In genomic region chr13:48400820-48401219, GRCh38 we compare ENCODE assay signal across 8 cellular contexts. TPM values are rescaled to one million over a fixed set of nuclear protein-coding genes. Genes with fewer than 3 reads are reported as not detected.
DNase-seq lines count a peak whose midpoint lies in the region; ATAC-seq, FAIRE-seq and TF ChIP-seq lines count a peak whose summit lies in the region.

No MANE protein-coding gene starts in this region.

- no peaks in the 10 kb centered on the region for H3K79me2 ChIP-seq in astrocyte (ENCODE audit: insufficient read depth, low read length)

- H3K9ac ChIP-seq in astrocyte (ENCODE audit: low read length) (no peak overlapping the region), liver (ENCODE audit: low read depth in 1 of 2, low read length in 2 of 2) (no peak overlapping the region)

- no peaks in the 10 kb centered on the region for H4K20me1 ChIP-seq in astrocyte (ENCODE audit: insufficient read depth, low read length)

- no peak overlapping the region for H3K27ac Mint-ChIP-seq in astrocyte (ENCODE audit: unreplicated experiment)

- DNase-seq in HPDE6-E6E7 (ENCODE audit: extremely low spot score): peak; percentile 5
- peak; percentile 71 for DNase-seq in astrocyte (ENCODE audit: low read depth)
- DNase-seq in aorta: no peak
- no peak for DNase-seq in DMS153 treated with DMSO at 0.1 percent for 48 hours (lab: John Stamatoyannopoulos, UW; ENCODE audit: unreplicated experiment)
- DNase-seq in NCI-H1105 (lab: John Stamatoyannopoulos, UW): no peak

- H3K4me1 Mint-ChIP-seq in astrocyte (ENCODE audit: low read depth, unreplicated experiment): peaks cover 24% of the 10 kb centered on the region

- peaks cover 5% of the 10 kb centered on the region for H3K36me3 Mint-ChIP-seq in astrocyte (ENCODE audit: low read depth, unreplicated experiment)

- H3K9me3 Mint-ChIP-seq in astrocyte (ENCODE audit: unreplicated experiment): peaks cover 3% of the 10 kb centered on the region

- no peak overlapping the region for H2AFZ ChIP-seq in astrocyte (ENCODE audit: low read depth, low read length)

- no peak for TF ChIP-seq CTCF in astrocyte (IDR thresholded peaks at IDR 0.05; ENCODE audit: insufficient read depth, low read depth, low read length)
- TF ChIP-seq CTCF in liver (IDR thresholded peaks at IDR 0.05; ENCODE audit: low read depth, low read length, missing input control): no peak

- H3K4me1 ChIP-seq in astrocyte (ENCODE audit: insufficient read depth, low read length) (peaks cover 10% of the 10 kb centered on the region), liver (ENCODE audit: control insufficient read depth in 4 of 4, insufficient read depth in 4 of 4, low read length in 3 of 4) (no peaks in the 10 kb centered on the region), aorta (ENCODE audit: control insufficient read depth in 1 of 2, insufficient read depth in 2 of 2, low read length in 2 of 2) (peaks cover 2 to 3% of the 10 kb centered on the region in 2 donors)

- 40% methylated on average over 1 of the region's 1 CpG for WGBS in liver
- WGBS in aorta, 2 donors: 1 to 3% methylated on average over 1 of the region's 1 CpG

- H3K4me3 ChIP-seq in astrocyte (ENCODE audit: insufficient read depth, low read depth, low read length): no peak overlapping the region
- H3K4me3 ChIP-seq in liver (ENCODE audit: low read depth in 1 of 3, low read length in 3 of 3): no peak overlapping the region
- no peak overlapping the region for H3K4me3 ChIP-seq in aorta (ENCODE audit: low read length in 2 of 2)

- H3K36me3 ChIP-seq in astrocyte (ENCODE audit: insufficient read depth, low read length) (no peaks in the 10 kb centered on the region), liver (ENCODE audit: control insufficient read depth in 4 of 4, insufficient read depth in 3 of 4, low read depth in 1 of 4, low read length in 3 of 4) (no peaks in the 10 kb centered on the region), aorta (ENCODE audit: control insufficient read depth in 1 of 2, insufficient read depth in 2 of 2, low read length in 1 of 2) (no peaks in the 10 kb centered on the region)

- no peaks in the 10 kb centered on the region for H3K9me3 ChIP-seq in astrocyte (ENCODE audit: insufficient read depth, low read depth, low read length)
- no peaks in the 10 kb centered on the region for H3K9me3 ChIP-seq in liver (ENCODE audit: control insufficient read depth in 4 of 4, low read length in 3 of 4)
- no peaks in the 10 kb centered on the region for H3K9me3 ChIP-seq in aorta (ENCODE audit: control insufficient read depth, low read length)

- H3K4me3 Mint-ChIP-seq in astrocyte (ENCODE audit: unreplicated experiment): no peak overlapping the region

- peak overlapping the region; percentile 32 for H3K27ac ChIP-seq in astrocyte (ENCODE audit: low read depth, low read length)
- no peak overlapping the region for H3K27ac ChIP-seq in liver (ENCODE audit: low read depth in 1 of 2, low read length in 2 of 2)
- peak overlapping the region in 1 of 2 donors; percentile 18 for H3K27ac ChIP-seq in aorta (ENCODE audit: low read depth in 1 of 2, low read length in 2 of 2)

- FAIRE-seq in astrocyte (lab: Jason Lieb, UNC): no peak

- no peaks in the 10 kb centered on the region for H3K27me3 ChIP-seq in astrocyte (ENCODE audit: insufficient read depth, low read length)
- no peaks in the 10 kb centered on the region for H3K27me3 ChIP-seq in liver (ENCODE audit: control insufficient read depth in 4 of 4, insufficient read depth in 4 of 4, low read length in 3 of 4)
- H3K27me3 ChIP-seq in aorta (ENCODE audit: control insufficient read depth in 1 of 2, insufficient read depth in 2 of 2, low read length in 1 of 2): no peaks in the 10 kb centered on the region

- ATAC-seq in GM18502 (IDR thresholded peaks at IDR 0.05; ENCODE audit: poor library complexity, unreplicated experiment) (peak; percentile 39), aorta (ENCODE audit: low FRiP score) (peak; percentile 83), HG02571 (IDR thresholded peaks at IDR 0.05; ENCODE audit: unreplicated experiment) (no peak)

- no peaks in the 10 kb centered on the region for H3K27me3 Mint-ChIP-seq in astrocyte (ENCODE audit: low read depth, unreplicated experiment)

- TF ChIP-seq RAD21 in liver (IDR thresholded peaks at IDR 0.05): peak; percentile 18 to 33

- peak overlapping the region; percentile 31 for H3K4me2 ChIP-seq in astrocyte (ENCODE audit: low read length)

- intact Hi-C loops in aorta (cut with DNase I): loop anchor here in 1 of 2 donors (5.0 kb wide), 1 partner anchor 131 kb away; the partner anchor contains the start of gene RCBTB2

TF ChIP-seq in liver, 16 proteins besides CTCF, POLR2A, EP300 and RAD21:
- TF ChIP-seq FOXA1 (IDR thresholded peaks at IDR 0.05): no peak
- no peak for TF ChIP-seq SP1 (IDR thresholded peaks at IDR 0.05)
- peak; percentile 28 for TF ChIP-seq YY1 (IDR thresholded peaks at IDR 0.05)
- TF ChIP-seq EGR1 (IDR thresholded peaks at IDR 0.05; ENCODE audit: low read depth in 2 of 2): no peak
- no peak for TF ChIP-seq REST (IDR thresholded peaks at IDR 0.05)

RNA-seq across cellular contexts. Expression of gene LPAR6, which starts 12.1 kb away (rescaled TPM):
- total RNA-seq in astrocyte (3.7 and 4.1 TPM in 2 replicates), liver (10 to 100 TPM in 1 of 2 donors, 1 to 10 TPM in 1; 5.9 to 12.4 TPM), aorta (10 to 100 TPM; 32.4 to 79.1 TPM)
- polyA plus RNA-seq in liver (10 to 100 TPM in 1 of 2 donors, 1 to 10 TPM in 1; 8.0 to 11.1 TPM), aorta (10 to 100 TPM; 17.1 to 20.7 TPM)

Comparison
In these comparisons a context has a peak if more than half of its experiments do, and no peak if none do; other contexts are left out.
1. DNase-seq: peak in HPDE6-E6E7 (single experiment) and astrocyte (single experiment); none in aorta (0 of 2), DMS153 treated with DMSO at 0.1 percent for 48 hours (single experiment) and NCI-H1105 (single experiment).